In genomic region chr9:81069923-81070322, GRCh38 we compare ENCODE assay signal across 26 cellular contexts.
"Had no signal": no experiment of that assay in that cellular context is flagged by ENCODE, and none has a peak within 500 bp of the region (broad histone marks: within the 10 kb centered on the region; RNA-seq: fewer than 3 reads in every experiment).

No MANE protein-coding gene starts in this region.

- ATAC-seq: body of pancreas, left ventricle myocardium superior, pancreas, psoas muscle had no signal

- H3K4me1 Mint-ChIP-seq: activated naive CD8-positive, alpha-beta T cell treated with anti-CD3 and anti-CD28 coated beads for 36 hours had no signal

- H3K27me3 Mint-ChIP-seq: activated naive CD8-positive, alpha-beta T cell treated with anti-CD3 and anti-CD28 coated beads for 36 hours; activated T-cell treated with anti-CD3 and anti-CD28 coated beads, Interleukin-2, amount 50 U/mL, for 24 hours; type B pancreatic cell had no signal

- H3K27ac Mint-ChIP-seq: activated naive CD8-positive, alpha-beta T cell treated with anti-CD3 and anti-CD28 coated beads for 36 hours; activated T-cell treated with anti-CD3 and anti-CD28 coated beads, Interleukin-2, amount 50 U/mL, for 24 hours; activated T-helper 2 cell treated with anti-CD3 and anti-CD28 coated beads, Interferon-gamma antibody, Interleukin-2, Interleukin-4, amounts not matched to agents 10 μg/mL and 5 μg/mL and 100 μg/mL, durations not matched to agents 14 hours and 24 hours and 36 hours; nephron progenitor cell; type B pancreatic cell had no signal

- H3K36me3 Mint-ChIP-seq: activated naive CD8-positive, alpha-beta T cell treated with anti-CD3 and anti-CD28 coated beads for 36 hours; type B pancreatic cell had no signal

- H3K4me3 ChIP-seq: body of pancreas, hepatocyte, pancreas, psoas muscle, right atrium auricular region, thoracic aorta, vagina had no signal

- H3K4me3 Mint-ChIP-seq: activated naive CD8-positive, alpha-beta T cell treated with anti-CD3 and anti-CD28 coated beads for 36 hours; activated T-cell treated with anti-CD3 and anti-CD28 coated beads, Interleukin-2, amount 50 U/mL, for 24 hours; nephron progenitor cell; type B pancreatic cell had no signal

- DNase-seq: activated CD4-positive, alpha-beta T cell treated with anti-CD3 and anti-CD28 coated beads for 1 hour; activated CD8-positive, alpha-beta memory T cell treated with anti-CD3 and anti-CD28 coated beads for 24 hours; activated CD8-positive, alpha-beta memory T cell treated with anti-CD3 and anti-CD28 coated beads, Interleukin-2, amount 50 U/mL, for 4 hours; activated naive CD4-positive, alpha-beta T cell; activated naive CD8-positive, alpha-beta T cell treated with anti-CD3 and anti-CD28 coated beads for 36 hours; activated T-cell treated with anti-CD3 and anti-CD28 coated beads, Interleukin-2, amount 50 U/mL, for 24 hours; amniotic stem cell; body of pancreas; caudate nucleus; dermis blood vessel endothelial cell; effector CD8-positive, alpha-beta T cell; glutamatergic neuron; left ventricle myocardium superior; mammary epithelial cell; midbrain; nephron progenitor cell; pancreas; psoas muscle; stimulated activated CD4-positive, alpha-beta T cell treated with anti-CD3 and anti-CD28 coated beads, Interleukin-4, amount 100 ng/mL, for 24 hours; stimulated activated naive CD4-positive, alpha-beta T cell treated with Interleukin-2 at 50 U/mL for 16 hours had no signal
